ENCODE assay signal across 1 cellular context in genomic region chr13:106376411-106377112, GRCh38.
A peak's percentile ranks its signal among the peaks of the same experiment; 100 is the strongest.
TF ChIP-seq lines count a peak whose summit lies in the region.

No MANE protein-coding gene starts in this region.

TF ChIP-seq in HEK293, 187 proteins besides CTCF, POLR2A, EP300 and RAD21 (continued from another document):
- TF ChIP-seq BCL6B (tag by site-specific recombination; IDR thresholded peaks at IDR 0.05), result no peak
- TF ChIP-seq ZNF561 (tag by site-specific recombination; IDR thresholded peaks at IDR 0.05; ENCODE audit: borderline replicate concordance), result no peak
- peak; percentile 49 for TF ChIP-seq ZBTB17 (tag by site-specific recombination; IDR thresholded peaks at IDR 0.05)
- 0 out of 2 replicates have a peak, but pooled peaks have one; percentile 33 for TF ChIP-seq INSM2 (tag by site-specific recombination; IDR thresholded peaks at IDR 0.05)
- 0 out of 2 replicates have a peak, but pooled peaks have one; percentile 12 for TF ChIP-seq ZBTB20 (tag by site-specific recombination; IDR thresholded peaks at IDR 0.05)
- TF ChIP-seq ZNF366 (tag by site-specific recombination; conservative IDR thresholded peaks at IDR 0.05), result peak; percentile 47; the same call in 1 of the 2 replicates
- TF ChIP-seq ATF2 (tag by site-specific recombination; IDR thresholded peaks at IDR 0.05; ENCODE audit: low read depth), result no peak
- TF ChIP-seq ZNF274 (IDR thresholded peaks at IDR 0.05; ENCODE audit: low read length), result no peak
- no peak for TF ChIP-seq ZNF274 (tag by site-specific recombination; IDR thresholded peaks at IDR 0.05; ENCODE audit: borderline replicate concordance)
- no peak for TF ChIP-seq ZNF148 (tag by site-specific recombination; IDR thresholded peaks at IDR 0.05; ENCODE audit: borderline replicate concordance)
- TF ChIP-seq ZEB2 (tag by site-specific recombination; IDR thresholded peaks at IDR 0.05), result 0 out of 2 replicates have a peak, but pooled peaks have one; percentile 45
- TF ChIP-seq ZBTB49 (tag by site-specific recombination; IDR thresholded peaks at IDR 0.05; ENCODE audit: low read depth), result no peak
- 0 out of 2 replicates have a peak, but pooled peaks have one; percentile 13 for TF ChIP-seq FEZF1 (tag by site-specific recombination; IDR thresholded peaks at IDR 0.05)
- no peak for TF ChIP-seq PRDM1 (tag by site-specific recombination; IDR thresholded peaks at IDR 0.05)
- TF ChIP-seq SCRT2 (tag by site-specific recombination; IDR thresholded peaks at IDR 0.05), result peak; percentile 48
- no peak for TF ChIP-seq ZNF510 (tag by site-specific recombination; IDR thresholded peaks at IDR 0.05; ENCODE audit: insufficient replicate concordance)
- TF ChIP-seq ZNF777 (tag by site-specific recombination; IDR thresholded peaks at IDR 0.05; ENCODE audit: borderline replicate concordance), result no peak
- TF ChIP-seq ZNF600 (tag by site-specific recombination; IDR thresholded peaks at IDR 0.05), result peak; percentile 70; the same call in 1 of the 2 replicates
- TF ChIP-seq YY1 (tag by site-specific recombination; IDR thresholded peaks at IDR 0.05), result peak; percentile 29; the same call in 1 of the 2 replicates
- TF ChIP-seq ZFP37 (tag by site-specific recombination; IDR thresholded peaks at IDR 0.05), result peak; percentile 99
- no peak for TF ChIP-seq ZNF157 (tag by site-specific recombination; IDR thresholded peaks at IDR 0.05)
